ENCODE assay signal across 8 cellular contexts in the genomic region with DNA sequence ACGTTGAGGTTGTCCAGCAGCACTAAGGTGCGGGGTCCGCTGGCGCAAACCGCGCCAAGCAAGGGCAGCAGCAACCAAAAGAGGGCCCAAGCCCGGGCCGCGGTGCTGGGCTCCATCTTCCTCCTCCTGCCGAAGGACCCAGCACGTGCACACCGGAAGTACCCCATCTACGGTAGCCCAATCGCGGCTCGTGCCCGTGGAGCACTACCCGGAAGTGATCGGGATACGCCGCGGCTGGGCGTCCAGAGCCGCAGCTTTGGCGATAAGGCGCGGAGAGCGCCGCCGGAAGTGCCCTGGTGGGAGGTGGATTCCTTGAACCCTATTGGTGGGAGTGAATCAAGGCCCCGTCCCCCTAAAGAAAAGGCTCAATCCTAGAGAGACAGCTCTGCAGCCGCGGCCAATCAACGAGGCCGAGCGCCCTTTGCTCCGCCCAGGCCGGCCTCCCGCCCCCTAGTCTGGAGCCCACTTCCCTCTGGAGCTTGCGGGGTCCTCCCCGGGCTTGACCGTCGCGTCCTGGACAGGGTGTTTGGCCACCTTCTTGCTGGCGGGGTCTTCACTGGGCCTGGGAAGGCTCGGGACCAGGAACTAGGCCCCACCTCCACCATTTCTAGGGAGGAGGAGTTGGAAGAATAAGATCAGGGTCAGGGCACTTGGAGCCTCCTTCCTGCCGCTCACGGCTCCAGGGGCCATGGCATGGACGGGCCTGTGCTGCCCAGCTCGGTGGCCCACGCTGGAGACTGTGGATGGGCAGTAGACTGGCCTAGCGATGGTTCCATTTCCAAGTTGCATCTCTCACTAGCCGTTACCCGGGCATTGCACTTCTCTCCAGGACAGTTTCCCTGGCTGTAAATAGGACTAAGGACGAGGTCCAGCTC.
DNase-seq lines count a peak whose midpoint lies in the region; ATAC-seq and TF ChIP-seq lines count a peak whose summit lies in the region.

A gene (minus strand): TSS at position 135 of the 875 bp plus-strand sequence. CDS start 19 bp downstream, at position 116.

- CTCF ChIA-PET in AG04449 (lab: Yijun Ruan, JAX) = interaction anchor here (1.0 to 10.1 kb wide), 11 partner anchors 11 to 139 kb away, joined by 3 to 60 read pairs (median 6); a partner anchor contains a TSS

- peak within 1 kb of the TSS; percentile 96 for H3K4me3 ChIP-seq in AG04449 (ENCODE audit: low read depth, low read length)
- peak within 1 kb of the TSS; percentile 97 for H3K4me3 ChIP-seq in WI38 (ENCODE audit: low read depth, low read length)
- peak within 1 kb of the TSS; percentile 97 for H3K4me3 ChIP-seq in cardiac fibroblast (replicated peaks in 1 of 2; ENCODE audit: low read depth in 2 of 2, low read length in 2 of 2)

- DNase-seq in AG04449 (ENCODE audit: low read depth, low spot score) = peak; percentile 82
- DNase-seq in NCI-H2227 (lab: John Stamatoyannopoulos, UW; ENCODE audit: unreplicated experiment) = peak; percentile 99
- DNase-seq in cardiac fibroblast (ENCODE audit: low read depth in 2 of 2) = peak; percentile 97 to 98
- DNase-seq in iPS-NIHi7 (ENCODE audit: extremely low spot score) = peak; percentile 100
- DNase-seq in smooth muscle cell of the brain vasculature (ENCODE audit: low read depth, low spot score) = peak; percentile 92

- TF ChIP-seq CTCF in AG04449 (IDR thresholded peaks at IDR 0.05; ENCODE audit: insufficient read depth, low read length, missing control alignments) = peak; percentile 65
- TF ChIP-seq CTCF in WI38 (IDR thresholded peaks at IDR 0.05; ENCODE audit: low read depth, low read length) = peak; percentile 20; the same call in 1 of the 2 replicates
- peak; percentile 54 for TF ChIP-seq CTCF in cardiac fibroblast (IDR thresholded peaks at IDR 0.05; ENCODE audit: low read depth, low read length)

- peak; percentile 95 for ATAC-seq in GM18870 (IDR thresholded peaks at IDR 0.05; ENCODE audit: unreplicated experiment)
- ATAC-seq in HG03139 (IDR thresholded peaks at IDR 0.05; ENCODE audit: unreplicated experiment) = peak; percentile 93

- POLR2A ChIA-PET in AG04449 (lab: Yijun Ruan, JAX) = interaction anchor here (0.9 to 2.0 kb wide), 6 partner anchors 10 to 73 kb away, joined by 3 to 9 read pairs (median 3); a partner anchor contains a TSS

Comparison
In these comparisons a context has a peak if more than half of its experiments do, and no peak if none do; other contexts are left out.
1. Peak in every context shown above with its lines: DNase-seq, ATAC-seq and H3K4me3 ChIP-seq.